15 cellular contexts compared by ENCODE assay signal in the genomic region with DNA sequence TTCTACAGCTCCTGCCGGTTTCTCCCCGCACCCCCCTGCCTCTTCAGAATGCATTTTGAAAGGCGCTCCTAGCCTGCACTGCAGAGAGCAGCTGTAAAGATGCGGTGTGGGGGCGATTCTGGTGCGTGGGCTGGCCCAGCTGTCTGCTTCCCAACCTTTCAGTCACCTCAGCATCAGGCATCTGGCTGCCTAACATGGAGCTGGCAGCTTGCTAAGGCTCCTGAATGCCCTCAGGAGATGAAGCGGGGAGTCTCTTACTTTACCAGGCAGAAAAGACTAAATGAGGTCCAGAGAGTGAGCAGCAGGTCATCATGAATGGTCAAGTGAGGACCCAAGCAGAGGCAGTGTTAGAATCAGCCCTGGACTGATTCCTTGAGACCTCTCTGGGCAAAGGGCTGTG. TPM values are rescaled to one million over a fixed set of nuclear protein-coding genes. Genes with fewer than 3 reads are reported as not detected.
A peak's percentile ranks its signal among the peaks of the same experiment; 100 is the strongest.
DNase-seq lines count a peak whose midpoint lies in the region; ATAC-seq, FAIRE-seq and TF ChIP-seq lines count a peak whose summit lies in the region.
"Had no signal": no experiment of that assay in that cellular context is flagged by ENCODE, and none has a peak within 500 bp of the region (broad histone marks: within the 10 kb centered on the region; RNA-seq: fewer than 3 reads in every experiment).

No MANE protein-coding gene starts in this region.

- H3K4me1 Mint-ChIP-seq in astrocyte (ENCODE audit: low read depth, unreplicated experiment) (peaks cover 90% of the 10 kb centered on the region), nephron (peaks cover 90% of the 10 kb centered on the region)
- H3K4me1 Mint-ChIP-seq in activated CD4-positive, alpha-beta memory T cell treated with anti-CD3 and anti-CD28 coated beads for 36 hours (ENCODE audit: low read depth): peaks cover 65% of the 10 kb centered on the region

- POLR2A ChIA-PET in activated CD4-positive, alpha-beta memory T cell treated with anti-CD3 and anti-CD28 coated beads for 36 hours (lab: Charles Lee): interaction anchor here (0.9 to 11.4 kb wide), 4 partner anchors 7 to 75 kb away, joined by 3 to 168 read pairs (median 4); partner anchors contain the start of gene IER5

- H3K27me3 ChIP-seq in BE2C: no peaks in the 10 kb centered on the region
- H3K27me3 ChIP-seq in astrocyte (ENCODE audit: insufficient read depth, low read length): no peaks in the 10 kb centered on the region
- peaks cover 0 to 3% of the 10 kb centered on the region in 2 donors for H3K27me3 ChIP-seq in left lung

- H4K20me1 ChIP-seq in astrocyte (ENCODE audit: insufficient read depth, low read length): peaks cover 14% of the 10 kb centered on the region

- DNase-seq in BE2C (peak; percentile 71), M059J (ENCODE audit: low read depth) (peak; percentile 55), astrocyte (ENCODE audit: low read depth) (no peak), left lung (no peak), lower leg skin (ENCODE audit: low spot score in 2 of 2) (no peak)
- no peak for DNase-seq in activated CD4-positive, alpha-beta memory T cell treated with anti-CD3 and anti-CD28 coated beads for 36 hours
- DNase-seq: activated CD4-positive, alpha-beta T cell treated with anti-CD3 and anti-CD28 coated beads for 36 hours; AML-193; MM.1S; NK-92 treated with Interleukin-12 subunit alpha and Interleukin-12 subunit beta, amount 100 ng/mL, for 24 hours had no signal

- H3K27ac ChIP-seq in astrocyte (ENCODE audit: low read depth, low read length) (peak overlapping the region; percentile 35), left lung (no peak overlapping the region)
- H3K27ac ChIP-seq: HL-60 had no signal

- H2AFZ ChIP-seq in astrocyte (ENCODE audit: low read depth, low read length): no peak overlapping the region

- TF ChIP-seq POLR2A in lower leg skin (IDR thresholded peaks at IDR 0.05): no peak

- no peaks in the 10 kb centered on the region for H3K27me3 Mint-ChIP-seq in astrocyte (ENCODE audit: low read depth, unreplicated experiment)
- H3K27me3 Mint-ChIP-seq in nephron (ENCODE audit: low read depth): no peaks in the 10 kb centered on the region
- H3K27me3 Mint-ChIP-seq in activated CD4-positive, alpha-beta memory T cell treated with anti-CD3 and anti-CD28 coated beads for 36 hours: no peaks in the 10 kb centered on the region
- H3K27me3 Mint-ChIP-seq: activated CD4-positive, alpha-beta T cell treated with anti-CD3 and anti-CD28 coated beads for 36 hours had no signal

- no peak for ATAC-seq in left lung
- ATAC-seq in GM18873 (IDR thresholded peaks at IDR 0.05; ENCODE audit: low FRiP score, unreplicated experiment): no peak
- ATAC-seq: activated CD4-positive, alpha-beta T cell treated with anti-CD3 and anti-CD28 coated beads for 36 hours had no signal

- H3K4me3 Mint-ChIP-seq in astrocyte (ENCODE audit: unreplicated experiment): peak overlapping the region; percentile 47
- peak overlapping the region in 2 of 3 experiments; percentile 27 to 60 for H3K4me3 Mint-ChIP-seq in nephron
- no peak overlapping the region for H3K4me3 Mint-ChIP-seq in activated CD4-positive, alpha-beta memory T cell treated with anti-CD3 and anti-CD28 coated beads for 36 hours
- H3K4me3 Mint-ChIP-seq: activated CD4-positive, alpha-beta T cell treated with anti-CD3 and anti-CD28 coated beads for 36 hours had no signal

- H3K4me3 ChIP-seq in BE2C (ENCODE audit: low read depth, low read length) (0 out of 2 replicates have a peak overlapping the region, but pooled peaks have one; percentile 4), astrocyte (ENCODE audit: insufficient read depth, low read depth, low read length) (no peak overlapping the region), left lung (no peak overlapping the region), lower leg skin (ENCODE audit: low read depth, poor library complexity, severe bottlenecking) (no peak overlapping the region)

- H3K9ac ChIP-seq in astrocyte (ENCODE audit: low read length): peak overlapping the region; percentile 52

- H3K4me2 ChIP-seq in astrocyte (ENCODE audit: low read length): peak overlapping the region; percentile 79

- H3K9me3 ChIP-seq in BE2C (no peaks in the 10 kb centered on the region), astrocyte (ENCODE audit: insufficient read depth, low read depth, low read length) (no peaks in the 10 kb centered on the region), left lung (no peaks in the 10 kb centered on the region)

- H3K79me2 ChIP-seq in astrocyte (ENCODE audit: insufficient read depth, low read length): peaks cover 16% of the 10 kb centered on the region

- no peaks in the 10 kb centered on the region for H3K36me3 ChIP-seq in BE2C
- no peaks in the 10 kb centered on the region for H3K36me3 ChIP-seq in astrocyte (ENCODE audit: insufficient read depth, low read length)
- peaks cover 0 to 31% of the 10 kb centered on the region in 2 donors for H3K36me3 ChIP-seq in left lung

- H3K27ac Mint-ChIP-seq in astrocyte (ENCODE audit: unreplicated experiment) (peak overlapping the region; percentile 87), nephron (peak overlapping the region; percentile 87 to 99 (median 98))
- H3K27ac Mint-ChIP-seq in activated CD4-positive, alpha-beta memory T cell treated with anti-CD3 and anti-CD28 coated beads for 36 hours: no peak overlapping the region

- 62 to 64% methylated on average over 7 of the region's 7 CpGs for WGBS in lower leg skin, 2 donors

- no peak for FAIRE-seq in astrocyte (lab: Jason Lieb, UNC)
- FAIRE-seq: G401.6 had no signal

- H3K36me3 Mint-ChIP-seq in astrocyte (ENCODE audit: low read depth, unreplicated experiment): peaks cover 2% of the 10 kb centered on the region
- H3K36me3 Mint-ChIP-seq in nephron (ENCODE audit: low read depth): peaks cover 4% of the 10 kb centered on the region
- H3K36me3 Mint-ChIP-seq in activated CD4-positive, alpha-beta memory T cell treated with anti-CD3 and anti-CD28 coated beads for 36 hours: peaks cover 17% of the 10 kb centered on the region

- CTCF ChIA-PET in activated CD4-positive, alpha-beta memory T cell treated with anti-CD3 and anti-CD28 coated beads for 36 hours (lab: Charles Lee): interaction anchor here (1.1 to 19.3 kb wide), 3 partner anchors 12 to 44 kb away, joined by 4 to 229 read pairs (median 5); no protein-coding TSS in a partner anchor

- H3K9me3 Mint-ChIP-seq in astrocyte (ENCODE audit: unreplicated experiment): no peaks in the 10 kb centered on the region
- no peaks in the 10 kb centered on the region for H3K9me3 Mint-ChIP-seq in nephron
- no peaks in the 10 kb centered on the region for H3K9me3 Mint-ChIP-seq in activated CD4-positive, alpha-beta memory T cell treated with anti-CD3 and anti-CD28 coated beads for 36 hours
- H3K9me3 Mint-ChIP-seq: activated T-helper 2 cell treated with anti-CD3 and anti-CD28 coated beads, Interferon-gamma antibody, Interleukin-2, Interleukin-4, amounts not matched to agents 10 μg/mL and 5 μg/mL and 100 μg/mL, durations not matched to agents 14 hours and 24 hours and 36 hours had no signal

- TF ChIP-seq CTCF in BE2C (IDR thresholded peaks at IDR 0.05; ENCODE audit: low read depth, low read length): no peak
- TF ChIP-seq CTCF in astrocyte (IDR thresholded peaks at IDR 0.05; ENCODE audit: insufficient read depth, low read depth, low read length): no peak
- TF ChIP-seq CTCF in nephron (IDR thresholded peaks at IDR 0.05; ENCODE audit: unreplicated experiment in 3 of 3): no peak
- no peak for TF ChIP-seq CTCF in left lung (IDR thresholded peaks at IDR 0.05)
- TF ChIP-seq CTCF in lower leg skin (IDR thresholded peaks at IDR 0.05): no peak

- H3K4me1 ChIP-seq in BE2C (peaks cover 57% of the 10 kb centered on the region), astrocyte (ENCODE audit: insufficient read depth, low read length) (peaks cover 78% of the 10 kb centered on the region), left lung (peaks cover 28 to 88% of the 10 kb centered on the region in 2 donors)

- intact Hi-C loops in left lung (cut with DNase I) (no loop called here), lower leg skin (cut with DNase I; ENCODE audit: low total_unique reads) (no loop called here)
- intact Hi-C loops in activated CD4-positive, alpha-beta memory T cell treated with anti-CD3 and anti-CD28 coated beads for 36 hours (cut with micrococcal nuclease): no loop called here

RNA-seq across cellular contexts. Expression of gene IER5, which starts 8.7 kb away (rescaled TPM):
- 9.9 TPM for polyA plus RNA-seq in BE2C (2012; ENCODE audit: insufficient read depth, insufficient read length, low read depth)
- total RNA-seq in M059J (2014; rRNA removed; shearing (Covaris generic)): 25.6 and 28.0 TPM in 2 replicates
- total RNA-seq in astrocyte (23.2 and 28.3 TPM in 2 replicates), left lung (10 to 100 TPM; 16.1 to 26.6 TPM), lower leg skin (10 to 100 TPM; 36.7 to 53.4 (median 48.3) TPM)
- total RNA-seq in activated CD4-positive, alpha-beta memory T cell treated with anti-CD3 and anti-CD28 coated beads for 36 hours: 10 to 100 TPM; 27.9 to 28.9 TPM

Comparison
In these comparisons a context has a peak if more than half of its experiments do, and no peak if none do; other contexts are left out.
1. DNase-seq: peak in BE2C (single experiment) and M059J (single experiment); none in astrocyte (single experiment), left lung (0 of 2), lower leg skin (0 of 2) and activated CD4-positive, alpha-beta memory T cell treated with anti-CD3 and anti-CD28 coated beads for 36 hours (single experiment).